1 cellular context compared by ENCODE assay signal in the genomic region with DNA sequence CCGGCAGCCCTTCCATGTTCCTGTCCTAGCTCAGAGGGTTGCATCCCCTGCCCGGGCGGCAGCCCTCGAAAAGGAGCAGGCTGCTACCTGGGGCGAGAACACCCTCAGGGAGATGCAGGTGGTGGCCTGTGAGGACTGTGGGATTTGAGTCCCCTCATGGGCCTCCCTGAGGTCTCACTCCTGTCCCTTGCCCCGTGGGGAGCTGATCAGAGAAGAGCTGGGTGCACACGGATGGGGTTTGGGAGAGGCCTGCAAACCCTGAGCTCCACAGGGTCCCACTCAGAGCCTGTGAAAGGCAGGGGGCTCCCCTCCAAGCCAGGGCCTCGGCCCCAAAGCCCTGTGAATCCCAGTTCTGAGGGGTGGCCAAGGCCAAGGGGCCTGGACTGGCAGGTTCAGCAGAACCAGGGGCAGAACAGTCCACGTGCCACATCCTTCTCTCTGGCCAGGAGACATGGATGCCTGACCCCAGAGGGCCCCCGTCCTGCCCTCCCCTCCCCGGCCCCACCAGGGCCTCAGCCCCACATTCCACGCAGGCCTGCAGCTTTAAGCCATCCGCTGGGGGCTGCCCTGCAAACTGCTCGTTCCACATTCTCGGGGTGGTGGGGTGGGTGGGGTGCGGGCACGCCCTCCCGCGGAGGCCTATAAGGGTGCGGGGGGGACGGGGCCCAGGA.
TF ChIP-seq lines count a peak whose summit lies in the region.

Gene CYP2W1, plus strand, starts transcription at position 671 of the 671 bp plus-strand sequence. CDS start 31 bp downstream, outside the sequence.

TF ChIP-seq in HepG2, 621 proteins besides CTCF, POLR2A, EP300 and RAD21 (continued from another document and continues in another):
- TF ChIP-seq ZBTB34 (CRISPR knock-in tag; IDR thresholded peaks at IDR 0.05) (no peak), ZNF605 (CRISPR knock-in tag; IDR thresholded peaks at IDR 0.05) (no peak), ZNF713 (CRISPR knock-in tag; IDR thresholded peaks at IDR 0.05) (no peak), AGO2 (optimal IDR thresholded peaks at IDR 0.05; ENCODE audit: low read depth, low read length) (peak; percentile 14), MXI1 (IDR thresholded peaks at IDR 0.05; ENCODE audit: borderline replicate concordance, low read depth, low read length) (no peak), DDIT3 (CRISPR knock-in tag; IDR thresholded peaks at IDR 0.05) (no peak), FOXK2 (IDR thresholded peaks at IDR 0.05) (no peak), ZNF292 (CRISPR knock-in tag; IDR thresholded peaks at IDR 0.05; ENCODE audit: borderline replicate concordance, low read depth) (no peak), ZBTB7B (CRISPR knock-in tag; IDR thresholded peaks at IDR 0.05) (peak; percentile 16; the same call in 1 of the 2 replicates), ZNF468 (CRISPR knock-in tag; IDR thresholded peaks at IDR 0.05) (no peak), SRY (CRISPR knock-in tag; IDR thresholded peaks at IDR 0.05) (0 out of 2 replicates have a peak, but pooled peaks have one; percentile 23), ZFYVE20 (CRISPR knock-in tag; IDR thresholded peaks at IDR 0.05; ENCODE audit: borderline replicate concordance, low read depth) (no peak), SP1 (IDR thresholded peaks at IDR 0.05) (no peak), SP1 (CRISPR knock-in tag; IDR thresholded peaks at IDR 0.05) (no peak), MEIS2 (CRISPR knock-in tag; IDR thresholded peaks at IDR 0.05) (0 out of 2 replicates have a peak, but pooled peaks have one; percentile 13), KLF13 (CRISPR knock-in tag; IDR thresholded peaks at IDR 0.05) (no peak), BCL3 (CRISPR knock-in tag; IDR thresholded peaks at IDR 0.05) (peak; percentile 42; the same call in 1 of the 2 replicates), EZH2 (conservative IDR thresholded peaks at IDR 0.05; ENCODE audit: low read depth, low read length) (no peak), ZBTB40 (IDR thresholded peaks at IDR 0.05) (no peak), ZBTB40 (CRISPR knock-in tag; IDR thresholded peaks at IDR 0.05) (no peak), SKI (IDR thresholded peaks at IDR 0.05; ENCODE audit: partially characterized antibody) (no peak), NRL (CRISPR knock-in tag; IDR thresholded peaks at IDR 0.05; ENCODE audit: borderline replicate concordance) (peak; percentile 35; the same call in 1 of the 2 replicates), ZNF562 (CRISPR knock-in tag; IDR thresholded peaks at IDR 0.05; ENCODE audit: borderline replicate concordance) (no peak), ZNF816 (CRISPR knock-in tag; IDR thresholded peaks at IDR 0.05; ENCODE audit: borderline replicate concordance) (no peak), ZNF256 (CRISPR knock-in tag; conservative IDR thresholded peaks at IDR 0.05) (no peak)
- TF ChIP-seq, protein P1, sequence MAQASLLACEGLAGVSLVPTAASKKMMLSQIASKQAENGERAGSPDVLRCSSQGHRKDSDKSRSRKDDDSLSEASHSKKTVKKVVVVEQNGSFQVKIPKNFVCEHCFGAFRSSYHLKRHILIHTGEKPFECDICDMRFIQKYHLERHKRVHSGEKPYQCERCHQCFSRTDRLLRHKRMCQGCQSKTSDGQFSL (CRISPR knock-in tag; IDR thresholded peaks at IDR 0.05), result 0 out of 2 replicates have a peak, but pooled peaks have one; percentile 83
- TF ChIP-seq, protein P2, sequence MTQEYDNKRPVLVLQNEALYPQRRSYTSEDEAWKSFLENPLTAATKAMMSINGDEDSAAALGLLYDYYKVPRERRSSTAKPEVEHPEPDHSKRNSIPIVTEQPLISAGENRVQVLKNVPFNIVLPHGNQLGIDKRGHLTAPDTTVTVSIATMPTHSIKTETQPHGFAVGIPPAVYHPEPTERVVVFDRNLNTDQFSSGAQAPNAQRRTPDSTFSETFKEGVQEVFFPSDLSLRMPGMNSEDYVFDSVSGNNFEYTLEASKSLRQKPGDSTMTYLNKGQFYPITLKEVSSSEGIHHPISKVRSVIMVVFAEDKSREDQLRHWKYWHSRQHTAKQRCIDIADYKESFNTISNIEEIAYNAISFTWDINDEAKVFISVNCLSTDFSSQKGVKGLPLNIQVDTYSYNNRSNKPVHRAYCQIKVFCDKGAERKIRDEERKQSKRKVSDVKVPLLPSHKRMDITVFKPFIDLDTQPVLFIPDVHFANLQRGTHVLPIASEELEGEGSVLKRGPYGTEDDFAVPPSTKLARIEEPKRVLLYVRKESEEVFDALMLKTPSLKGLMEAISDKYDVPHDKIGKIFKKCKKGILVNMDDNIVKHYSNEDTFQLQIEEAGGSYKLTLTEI (CRISPR knock-in tag; conservative IDR thresholded peaks at IDR 0.05), result no peak
- TF ChIP-seq, protein P3, sequence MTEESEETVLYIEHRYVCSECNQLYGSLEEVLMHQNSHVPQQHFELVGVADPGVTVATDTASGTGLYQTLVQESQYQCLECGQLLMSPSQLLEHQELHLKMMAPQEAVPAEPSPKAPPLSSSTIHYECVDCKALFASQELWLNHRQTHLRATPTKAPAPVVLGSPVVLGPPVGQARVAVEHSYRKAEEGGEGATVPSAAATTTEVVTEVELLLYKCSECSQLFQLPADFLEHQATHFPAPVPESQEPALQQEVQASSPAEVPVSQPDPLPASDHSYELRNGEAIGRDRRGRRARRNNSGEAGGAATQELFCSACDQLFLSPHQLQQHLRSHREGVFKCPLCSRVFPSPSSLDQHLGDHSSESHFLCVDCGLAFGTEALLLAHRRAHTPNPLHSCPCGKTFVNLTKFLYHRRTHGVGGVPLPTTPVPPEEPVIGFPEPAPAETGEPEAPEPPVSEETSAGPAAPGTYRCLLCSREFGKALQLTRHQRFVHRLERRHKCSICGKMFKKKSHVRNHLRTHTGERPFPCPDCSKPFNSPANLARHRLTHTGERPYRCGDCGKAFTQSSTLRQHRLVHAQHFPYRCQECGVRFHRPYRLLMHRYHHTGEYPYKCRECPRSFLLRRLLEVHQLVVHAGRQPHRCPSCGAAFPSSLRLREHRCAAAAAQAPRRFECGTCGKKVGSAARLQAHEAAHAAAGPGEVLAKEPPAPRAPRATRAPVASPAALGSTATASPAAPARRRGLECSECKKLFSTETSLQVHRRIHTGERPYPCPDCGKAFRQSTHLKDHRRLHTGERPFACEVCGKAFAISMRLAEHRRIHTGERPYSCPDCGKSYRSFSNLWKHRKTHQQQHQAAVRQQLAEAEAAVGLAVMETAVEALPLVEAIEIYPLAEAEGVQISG (CRISPR knock-in tag; IDR thresholded peaks at IDR 0.05), result no peak
- TF ChIP-seq, protein P4, sequence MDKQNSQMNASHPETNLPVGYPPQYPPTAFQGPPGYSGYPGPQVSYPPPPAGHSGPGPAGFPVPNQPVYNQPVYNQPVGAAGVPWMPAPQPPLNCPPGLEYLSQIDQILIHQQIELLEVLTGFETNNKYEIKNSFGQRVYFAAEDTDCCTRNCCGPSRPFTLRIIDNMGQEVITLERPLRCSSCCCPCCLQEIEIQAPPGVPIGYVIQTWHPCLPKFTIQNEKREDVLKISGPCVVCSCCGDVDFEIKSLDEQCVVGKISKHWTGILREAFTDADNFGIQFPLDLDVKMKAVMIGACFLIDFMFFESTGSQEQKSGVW (CRISPR knock-in tag; IDR thresholded peaks at IDR 0.05; ENCODE audit: borderline replicate concordance), result no peak
- TF ChIP-seq, protein P5, sequence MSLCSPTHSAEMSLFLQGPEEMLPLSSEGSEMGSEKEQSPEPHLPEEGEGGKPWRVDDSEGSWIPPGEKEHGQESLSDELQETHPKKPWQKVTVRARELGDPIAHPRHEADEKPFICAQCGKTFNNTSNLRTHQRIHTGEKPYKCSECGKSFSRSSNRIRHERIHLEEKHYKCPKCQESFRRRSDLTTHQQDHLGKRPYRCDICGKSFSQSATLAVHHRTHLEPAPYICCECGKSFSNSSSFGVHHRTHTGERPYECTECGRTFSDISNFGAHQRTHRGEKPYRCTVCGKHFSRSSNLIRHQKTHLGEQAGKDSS (CRISPR knock-in tag; IDR thresholded peaks at IDR 0.05; ENCODE audit: borderline replicate concordance, low read depth), result no peak
